Comparison of ENCODE assay signal across 23 cellular contexts in genomic region chr14:63673882-63674497, GRCh38. TPM values are rescaled to one million over a fixed set of nuclear protein-coding genes. Genes with fewer than 3 reads are reported as not detected.
DNase-seq lines count a peak whose midpoint lies in the region; ATAC-seq and TF ChIP-seq lines count a peak whose summit lies in the region.
"Had no signal": no experiment of that assay in that cellular context is flagged by ENCODE, and none has a peak within 500 bp of the region (broad histone marks: within the 10 kb centered on the region; RNA-seq: fewer than 3 reads in every experiment).

No MANE protein-coding gene starts in this region.

- H3K9me3 ChIP-seq in CD4-positive, CD25-positive, alpha-beta regulatory T cell (ENCODE audit: control insufficient read depth in 2 of 2, low read length in 2 of 2) = no peaks in the 10 kb centered on the region
- no peaks in the 10 kb centered on the region for H3K9me3 ChIP-seq in HCT116 (ENCODE audit: control insufficient read depth in 1 of 2, insufficient read depth in 1 of 2, low read depth in 1 of 2, low read length in 2 of 2)
- H3K9me3 ChIP-seq: HAP-1 had no signal

- H3K4me3 Mint-ChIP-seq in CD4-positive, CD25-positive, alpha-beta regulatory T cell = no peak overlapping the region
- H3K4me3 Mint-ChIP-seq in chondrocyte (ENCODE audit: unreplicated experiment) = no peak overlapping the region
- H3K4me3 Mint-ChIP-seq: GM23338 had no signal

- POLR2A ChIA-PET in HCT116 (lab: Charles Lee) = no interaction called here

- no peaks in the 10 kb centered on the region for H3K79me1 ChIP-seq in mesendoderm (ENCODE audit: low read length)

- intact Hi-C loops in HCT116 (cut with micrococcal nuclease) = no loop called here

- H3K23ac ChIP-seq in mesendoderm (ENCODE audit: low read length) = no peak overlapping the region

- TF ChIP-seq CTCF in HCT116 (IDR thresholded peaks at IDR 0.05 in 2 of 3, conservative IDR thresholded peaks at IDR 0.05 in 1 of 3; ENCODE audit: borderline replicate concordance in 1 of 3, insufficient read depth in 1 of 3, low read depth in 2 of 3, low read length in 2 of 3) = no peak
- TF ChIP-seq CTCF in chondrocyte (IDR thresholded peaks at IDR 0.05) = no peak

- peaks cover 9% of the 10 kb centered on the region for H3K36me3 ChIP-seq in CD4-positive, CD25-positive, alpha-beta regulatory T cell (ENCODE audit: control insufficient read depth, insufficient read depth, low read length)
- H3K36me3 ChIP-seq in HCT116 (ENCODE audit: control insufficient read depth in 1 of 2, insufficient read depth in 2 of 2, low read length in 2 of 2) (no peaks in the 10 kb centered on the region), mesendoderm (ENCODE audit: control insufficient read depth, insufficient read depth, low read length) (no peaks in the 10 kb centered on the region)
- H3K36me3 ChIP-seq: HAP-1 had no signal

- H3K56ac ChIP-seq in mesendoderm (ENCODE audit: low read length) = no peak overlapping the region

- no peak overlapping the region for H4K5ac ChIP-seq in mesendoderm (ENCODE audit: low read length)

- no peaks in the 10 kb centered on the region for H3K9me3 Mint-ChIP-seq in CD4-positive, CD25-positive, alpha-beta regulatory T cell
- H3K9me3 Mint-ChIP-seq in chondrocyte (ENCODE audit: low read depth) = no peaks in the 10 kb centered on the region
- H3K9me3 Mint-ChIP-seq: GM23338 had no signal

- RAD21 ChIA-PET in HCT116 (lab: Charles Lee; ENCODE audit: low non-redundant PET in 1 of 2, low total read pairs in 2 of 2, uncharacterized antibody in 2 of 2, unreplicated experiment in 2 of 2) = no interaction called here

- H3K9ac ChIP-seq in HCT116 (ENCODE audit: low read length) = no peak overlapping the region
- H3K9ac ChIP-seq in mesendoderm (ENCODE audit: low read length) = no peak overlapping the region

- peaks cover 0 to 10% (median 4%) of the 10 kb centered on the region in 4 donors for H3K4me1 Mint-ChIP-seq in CD4-positive, CD25-positive, alpha-beta regulatory T cell
- no peaks in the 10 kb centered on the region for H3K4me1 Mint-ChIP-seq in chondrocyte (ENCODE audit: low read depth)
- H3K4me1 Mint-ChIP-seq: GM23338 had no signal

- H3K4me3 ChIP-seq in CD4-positive, CD25-positive, alpha-beta regulatory T cell (ENCODE audit: low read depth, low read length) = no peak overlapping the region
- no peak overlapping the region for H3K4me3 ChIP-seq in HCT116 (replicated peaks in 1 of 2; ENCODE audit: low read depth in 1 of 2, low read length in 2 of 2)
- H3K4me3 ChIP-seq in mesendoderm (ENCODE audit: low read length) = no peak overlapping the region
- H3K4me3 ChIP-seq: GM23338, HAP-1 had no signal

- H2BK15ac ChIP-seq in mesendoderm (replicated peaks; ENCODE audit: low read depth) = no peak overlapping the region

- no CpG with 5 or more reads among the region's 7 CpGs for WGBS in mesendoderm (ENCODE audit: extremely low coverage, insufficient coverage, low lambda C conversion rate)

- no peak for ATAC-seq in CD4-positive, CD25-positive, alpha-beta regulatory T cell (ENCODE audit: low read depth in 2 of 2)
- no peak for ATAC-seq in HCT116
- ATAC-seq: GM23338, HepG2 had no signal

- TF ChIP-seq POLR2A in HCT116 (IDR thresholded peaks at IDR 0.05; ENCODE audit: borderline replicate concordance, extremely low read depth, insufficient read depth, insufficient read length) = no peak

- CTCF ChIA-PET in HCT116 (lab: Charles Lee) = no interaction called here

- peak overlapping the region in 2 of 3 donors; percentile 6 to 73 for H3K27ac Mint-ChIP-seq in CD4-positive, CD25-positive, alpha-beta regulatory T cell
- H3K27ac Mint-ChIP-seq in chondrocyte (ENCODE audit: unreplicated experiment) = peak overlapping the region; percentile 49
- H3K27ac Mint-ChIP-seq: GM23338 had no signal

- TF ChIP-seq RAD21 in HCT116 (IDR thresholded peaks at IDR 0.05; ENCODE audit: low read depth) = no peak

- DNase-seq in CD4-positive, CD25-positive, alpha-beta regulatory T cell = no peak
- DNase-seq in HCT116 (ENCODE audit: low read depth, low spot score) = no peak
- no peak for DNase-seq in chondrocyte (ENCODE audit: low spot score)
- DNase-seq in mesendoderm = peak; percentile 28
- no peak for DNase-seq in amniotic stem cell (lab: John Stamatoyannopoulos, UW)
- DNase-seq in HT-29 (ENCODE audit: low spot score) = no peak
- no peak for DNase-seq in anterior cingulate cortex (lab: John Stamatoyannopoulos, UW)
- no peak for DNase-seq in NCI-H226
- DNase-seq: DMS53, Karpas-422, NCI-H1092, NCI-H1417 treated with DMSO at 0.1 percent for 48 hours, NCI-H1694 treated with DMSO at 0.1 percent for 48 hours, NCI-H2081, NCI-H2171 treated with DMSO at 0.1 percent for 48 hours, NCI-H524 treated with DMSO at 0.1 percent for 48 hours, NCI-H774, Right ventricle myocardium superior, RPMI8226 had no signal

- H3K4me2 ChIP-seq in HCT116 (ENCODE audit: low read length) = 0 out of 2 replicates have a peak overlapping the region, but pooled peaks have one; percentile 2
- H3K4me2 ChIP-seq in mesendoderm (ENCODE audit: low read length) = no peak overlapping the region
- H3K4me2 ChIP-seq: GM23338 had no signal

- no peak overlapping the region for H2BK5ac ChIP-seq in mesendoderm (ENCODE audit: low read length)

- H3K27me3 Mint-ChIP-seq in CD4-positive, CD25-positive, alpha-beta regulatory T cell = no peaks in the 10 kb centered on the region
- no peaks in the 10 kb centered on the region for H3K27me3 Mint-ChIP-seq in chondrocyte (ENCODE audit: low read depth)

- no peaks in the 10 kb centered on the region for H3K27me3 ChIP-seq in CD4-positive, CD25-positive, alpha-beta regulatory T cell (ENCODE audit: control insufficient read depth, insufficient read depth, low read length)
- H3K27me3 ChIP-seq in HCT116 (ENCODE audit: insufficient read depth, low read length) (no peaks in the 10 kb centered on the region), mesendoderm (ENCODE audit: insufficient read depth, low read length, poor library complexity) (no peaks in the 10 kb centered on the region)

- BruUV-seq in HCT116 (replicated peaks; lab: Mats Ljungman, UMichigan) = no TSS peak

- H3K9me2 ChIP-seq in HCT116 (ENCODE audit: insufficient read depth) = no peaks in the 10 kb centered on the region

- no peak overlapping the region for H3K18ac ChIP-seq in mesendoderm (ENCODE audit: low read length)

- H3K79me2 ChIP-seq in HCT116 (ENCODE audit: insufficient read depth, low read length) = no peaks in the 10 kb centered on the region
- H3K79me2 ChIP-seq in mesendoderm (ENCODE audit: control insufficient read depth, insufficient read depth, low read length) = no peaks in the 10 kb centered on the region

- H3K36me3 Mint-ChIP-seq in CD4-positive, CD25-positive, alpha-beta regulatory T cell = peaks cover 17% of the 10 kb centered on the region
- H3K36me3 Mint-ChIP-seq in chondrocyte (ENCODE audit: low read depth) = peaks cover 6% of the 10 kb centered on the region

- no peak overlapping the region for H2AK5ac ChIP-seq in mesendoderm (ENCODE audit: low read length)

- no peaks in the 10 kb centered on the region for H4K20me1 ChIP-seq in HCT116 (ENCODE audit: insufficient read depth)

- no peak overlapping the region for H2AFZ ChIP-seq in HCT116 (ENCODE audit: low read depth, low read length, poor library complexity, severe bottlenecking)
- H2AFZ ChIP-seq: GM23338 had no signal

- no peak overlapping the region for H3K4ac ChIP-seq in mesendoderm (ENCODE audit: low read depth, low read length)

- no peaks in the 10 kb centered on the region for H3K4me1 ChIP-seq in CD4-positive, CD25-positive, alpha-beta regulatory T cell (ENCODE audit: control insufficient read depth, insufficient read depth, low read length, poor library complexity, severe bottlenecking)
- H3K4me1 ChIP-seq in HCT116 (ENCODE audit: control insufficient read depth in 1 of 2, insufficient read depth in 2 of 2, low read length in 2 of 2) = peaks cover 0 to 6% of the 10 kb centered on the region in 2 experiments; a peak in 2 of 4 replicates
- peaks cover 3% of the 10 kb centered on the region for H3K4me1 ChIP-seq in mesendoderm (ENCODE audit: control insufficient read depth, low read depth, low read length)

- no peak overlapping the region for H2BK120ac ChIP-seq in mesendoderm (ENCODE audit: low read depth, low read length)

- H3K27ac ChIP-seq in CD4-positive, CD25-positive, alpha-beta regulatory T cell (ENCODE audit: insufficient read depth, low read length, poor library complexity, severe bottlenecking) = no peak overlapping the region
- H3K27ac ChIP-seq in HCT116 (ENCODE audit: low read depth, low read length) (no peak overlapping the region), mesendoderm (ENCODE audit: low read depth, low read length) (no peak overlapping the region)
- H3K27ac ChIP-seq: HL-60 had no signal

- no peak overlapping the region for H4K8ac ChIP-seq in mesendoderm (ENCODE audit: low read depth, low read length)

TF ChIP-seq in HCT116, 20 proteins besides CTCF, POLR2A, EP300 and RAD21 (continues in another document):
- TF ChIP-seq JUND (IDR thresholded peaks at IDR 0.05) = no peak
- TF ChIP-seq CEBPB (IDR thresholded peaks at IDR 0.05; ENCODE audit: low read depth) = no peak
- no peak for TF ChIP-seq ATF3 (IDR thresholded peaks at IDR 0.05)
- no peak for TF ChIP-seq SRF (IDR thresholded peaks at IDR 0.05; ENCODE audit: low read depth)

RNA-seq across cellular contexts. Expression of gene WDR89, which starts 32.3 kb away (rescaled TPM):
- 14.6 TPM for total RNA-seq in CD4-positive, CD25-positive, alpha-beta regulatory T cell
- polyA plus RNA-seq in CD4-positive, CD25-positive, alpha-beta regulatory T cell = 10 to 100 TPM; 15.5 to 21.5 (median 20.2) TPM
- total RNA-seq in HCT116 (2021; ENCODE audit: unreplicated experiment) (22.8 TPM), chondrocyte (10.6 to 11.7 TPM (median 10.8 TPM) in 3 replicates)
- polyA plus RNA-seq in HCT116 (2012) = 7.3 and 9.7 TPM in 2 replicates
- 15.8 TPM for polyA plus RNA-seq in mesendoderm (2013, experiment 1 of 2)
- polyA plus RNA-seq in mesendoderm (2013, experiment 2 of 2) = 15.5 TPM
- total RNA-seq in HT-29 (2014; rRNA removed; shearing (Covaris generic)) = 3.7 and 4.0 TPM in 2 replicates

RNA-seq across cellular contexts. Expression of gene SGPP1, which starts 53.9 kb away (rescaled TPM):
- 25.0 TPM for total RNA-seq in CD4-positive, CD25-positive, alpha-beta regulatory T cell
- 10 to 100 TPM; 24.9 to 38.6 (median 34.2) TPM for polyA plus RNA-seq in CD4-positive, CD25-positive, alpha-beta regulatory T cell
- 17.7 TPM for total RNA-seq in HCT116 (2021; ENCODE audit: unreplicated experiment)
- polyA plus RNA-seq in HCT116 (2012) = 4.5 and 5.9 TPM in 2 replicates
- 16.5 to 23.3 TPM (median 23.1 TPM) in 3 replicates for total RNA-seq in chondrocyte
- 5.6 TPM for polyA plus RNA-seq in mesendoderm (2013, experiment 1 of 2)
- polyA plus RNA-seq in mesendoderm (2013, experiment 2 of 2) = 6.3 TPM
- 6.5 and 11.1 TPM in 2 replicates for total RNA-seq in HT-29 (2014; rRNA removed; shearing (Covaris generic))
